In genomic region chr21:41832230-41833137, GRCh38 we compare ENCODE assay signal across 19 cellular contexts. TPM values are rescaled to one million over a fixed set of nuclear protein-coding genes. Genes with fewer than 3 reads are reported as not detected.
DNase-seq lines count a peak whose midpoint lies in the region; ATAC-seq and TF ChIP-seq lines count a peak whose summit lies in the region.
"Had no signal": no experiment of that assay in that cellular context is flagged by ENCODE, and none has a peak within 500 bp of the region (broad histone marks: within the 10 kb centered on the region; RNA-seq: fewer than 3 reads in every experiment).

No MANE protein-coding gene starts in this region.

- no peak for DNase-seq in HCT116 (ENCODE audit: low read depth, low spot score)
- DNase-seq in left lung = peak; percentile 21 to 50
- DNase-seq in stimulated activated CD4-positive, alpha-beta T cell treated with anti-CD3 and anti-CD28 coated beads, Interleukin-4, amount 100 ng/mL, for 24 hours = no peak
- DNase-seq in T-helper 17 cell = no peak
- no peak for DNase-seq in stimulated activated CD4-positive, alpha-beta T cell treated with anti-CD3 and anti-CD28 coated beads, Interleukin-2, amount 100 ng/mL, for 48 hours
- no peak for DNase-seq in cerebellar cortex (ENCODE audit: low spot score)
- DNase-seq: activated CD4-positive, alpha-beta T cell treated with anti-CD3 and anti-CD28 coated beads for 4 hours; activated naive CD4-positive, alpha-beta T cell; anterior cingulate cortex; CD8-positive, alpha-beta T cell; DND-41; HCEC 1CT; NCI-H1048; NCI-H2081 treated with DMSO at 0.1 percent for 48 hours; stimulated activated naive CD8-positive, alpha-beta T cell treated with anti-CD3 and anti-CD28 coated beads, Interleukin-15, amount 100 ng/mL, for 72 hours had no signal

- no peak overlapping the region for H3K4me3 Mint-ChIP-seq in T-helper 17 cell
- H3K4me3 Mint-ChIP-seq: CD8-positive, alpha-beta T cell; stimulated activated naive CD8-positive, alpha-beta T cell treated with anti-CD3 and anti-CD28 coated beads, Interleukin-15, amount 100 ng/mL, for 72 hours had no signal

- POLR2A ChIA-PET in HCT116 (lab: Charles Lee) = no interaction called here

- TF ChIP-seq CTCF in DOHH2 (IDR thresholded peaks at IDR 0.05; ENCODE audit: low read depth, low read length, poor library complexity, severe bottlenecking) = peak; percentile 56
- TF ChIP-seq CTCF in HCT116 (IDR thresholded peaks at IDR 0.05 in 2 of 3, conservative IDR thresholded peaks at IDR 0.05 in 1 of 3; ENCODE audit: borderline replicate concordance in 1 of 3, insufficient read depth in 1 of 3, low read depth in 2 of 3, low read length in 2 of 3) = 0 out of 6 replicates have a peak, but pooled peaks of 1 of the 3 experiments have one; percentile 12
- TF ChIP-seq CTCF in SU-DHL-6 (IDR thresholded peaks at IDR 0.05; ENCODE audit: insufficient read depth, low read length, poor library complexity, severe bottlenecking) = peak; percentile 30
- TF ChIP-seq CTCF in left lung (IDR thresholded peaks at IDR 0.05) = no peak

- ATAC-seq in HCT116 (peak; percentile 54; the same call in 1 of the 2 replicates), left lung (no peak), T-helper 17 cell (no peak)
- ATAC-seq: CD8-positive, alpha-beta T cell had no signal

- H3K9me3 ChIP-seq in DOHH2 (ENCODE audit: control insufficient read depth, insufficient read depth, low read length) (no peaks in the 10 kb centered on the region), HCT116 (ENCODE audit: control insufficient read depth in 1 of 2, insufficient read depth in 1 of 2, low read depth in 1 of 2, low read length in 2 of 2) (no peaks in the 10 kb centered on the region), SU-DHL-6 (ENCODE audit: insufficient read depth, low read length) (no peaks in the 10 kb centered on the region), left lung (no peaks in the 10 kb centered on the region), T-helper 17 cell (ENCODE audit: control insufficient read depth, low read length, poor library complexity, severe bottlenecking) (no peaks in the 10 kb centered on the region)
- H3K9me3 ChIP-seq: neutrophil had no signal

- H3K36me3 ChIP-seq in DOHH2 (ENCODE audit: control insufficient read depth, low read length) (peaks cover 97% of the 10 kb centered on the region), HCT116 (ENCODE audit: control insufficient read depth in 1 of 2, insufficient read depth in 2 of 2, low read length in 2 of 2) (peaks cover 1 to 4% of the 10 kb centered on the region in 2 experiments; a peak in 2 of 4 replicates), SU-DHL-6 (ENCODE audit: low read length) (peaks cover 5% of the 10 kb centered on the region; the same call in 1 of the 2 replicates), left lung (peaks cover 0 to 51% of the 10 kb centered on the region in 2 donors)

- intact Hi-C loops in HCT116 (cut with micrococcal nuclease) = no loop called here
- intact Hi-C loops in left lung (cut with DNase I) = no loop called here

- CTCF ChIA-PET in HCT116 (lab: Charles Lee) = no interaction called here

- H3K4me1 Mint-ChIP-seq in T-helper 17 cell = no peaks in the 10 kb centered on the region
- H3K4me1 Mint-ChIP-seq: stimulated activated naive CD8-positive, alpha-beta T cell treated with anti-CD3 and anti-CD28 coated beads, Interleukin-15, amount 100 ng/mL, for 72 hours had no signal

- peaks cover 3% of the 10 kb centered on the region for H3K36me3 Mint-ChIP-seq in T-helper 17 cell (ENCODE audit: low read depth)

- H3K4me3 ChIP-seq in DOHH2 (ENCODE audit: low read length) (peak overlapping the region; percentile 82), HCT116 (replicated peaks in 1 of 2; ENCODE audit: low read depth in 1 of 2, low read length in 2 of 2) (no peak overlapping the region), SU-DHL-6 (ENCODE audit: insufficient read depth, low read length, poor library complexity, severe bottlenecking) (peak overlapping the region; percentile 59), left lung (no peak overlapping the region)
- H3K4me3 ChIP-seq: SK-N-MC had no signal

- H4K20me1 ChIP-seq in DOHH2 (ENCODE audit: control insufficient read depth, insufficient read depth, low read depth, low read length) (peaks cover 23% of the 10 kb centered on the region; the same call in 1 of the 2 replicates), HCT116 (ENCODE audit: insufficient read depth) (no peaks in the 10 kb centered on the region), SU-DHL-6 (ENCODE audit: low read depth, low read length) (peaks cover 14% of the 10 kb centered on the region; the same call in 1 of the 2 replicates)

- H3K79me2 ChIP-seq in DOHH2 (ENCODE audit: control insufficient read depth, low read length) = peaks cover 95% of the 10 kb centered on the region
- no peaks in the 10 kb centered on the region for H3K79me2 ChIP-seq in HCT116 (ENCODE audit: insufficient read depth, low read length)
- peaks cover 88% of the 10 kb centered on the region for H3K79me2 ChIP-seq in SU-DHL-6 (ENCODE audit: insufficient read depth, low read length)

- BruUV-seq in HCT116 (replicated peaks; lab: Mats Ljungman, UMichigan) = no TSS peak

- RAD21 ChIA-PET in HCT116 (lab: Charles Lee; ENCODE audit: low non-redundant PET in 1 of 2, low total read pairs in 2 of 2, uncharacterized antibody in 2 of 2, unreplicated experiment in 2 of 2) = no interaction called here

- H3K9me2 ChIP-seq in DOHH2 (replicated peaks; ENCODE audit: control insufficient read depth, low read length) (no peaks in the 10 kb centered on the region), HCT116 (ENCODE audit: insufficient read depth) (no peaks in the 10 kb centered on the region), SU-DHL-6 (replicated peaks; ENCODE audit: insufficient read depth, low read length) (no peaks in the 10 kb centered on the region)

- no peak overlapping the region for H2AFZ ChIP-seq in HCT116 (ENCODE audit: low read depth, low read length, poor library complexity, severe bottlenecking)
- no peak overlapping the region for H2AFZ ChIP-seq in SU-DHL-6 (ENCODE audit: low read depth, low read length, severe bottlenecking)

- no peaks in the 10 kb centered on the region for H3K27me3 Mint-ChIP-seq in T-helper 17 cell
- H3K27me3 Mint-ChIP-seq: stimulated activated naive CD8-positive, alpha-beta T cell treated with anti-CD3 and anti-CD28 coated beads, Interleukin-15, amount 100 ng/mL, for 72 hours had no signal

- no peak for TF ChIP-seq RAD21 in HCT116 (IDR thresholded peaks at IDR 0.05; ENCODE audit: low read depth)

- H3K27ac Mint-ChIP-seq in T-helper 17 cell = no peak overlapping the region
- H3K27ac Mint-ChIP-seq: CD8-positive, alpha-beta T cell had no signal

- H3K9ac ChIP-seq in HCT116 (ENCODE audit: low read length) = no peak overlapping the region
- H3K9ac ChIP-seq in SU-DHL-6 (ENCODE audit: low read length) = peak overlapping the region; percentile 68

- peaks cover 28% of the 10 kb centered on the region for H3F3A ChIP-seq in DOHH2 (ENCODE audit: control insufficient read depth, insufficient read depth)
- H3F3A ChIP-seq in SU-DHL-6 (ENCODE audit: insufficient read depth) = peaks cover 47% of the 10 kb centered on the region

- no peak for TF ChIP-seq POLR2A in HCT116 (IDR thresholded peaks at IDR 0.05; ENCODE audit: borderline replicate concordance, extremely low read depth, insufficient read depth, insufficient read length)

- H3K4me2 ChIP-seq in DOHH2 (ENCODE audit: low read length) = peak overlapping the region; percentile 94
- H3K4me2 ChIP-seq in HCT116 (ENCODE audit: low read length) = no peak overlapping the region
- H3K4me2 ChIP-seq in SU-DHL-6 (ENCODE audit: low read depth, low read length, poor library complexity, severe bottlenecking) = peak overlapping the region; percentile 80

- H3K27me3 ChIP-seq in DOHH2 (ENCODE audit: control insufficient read depth, low read length) (no peaks in the 10 kb centered on the region), HCT116 (ENCODE audit: insufficient read depth, low read length) (no peaks in the 10 kb centered on the region), SU-DHL-6 (ENCODE audit: low read length) (no peaks in the 10 kb centered on the region), left lung (no peaks in the 10 kb centered on the region)
- H3K27me3 ChIP-seq: neutrophil had no signal

- H3K4me1 ChIP-seq in DOHH2 (ENCODE audit: control insufficient read depth, low read length) (peaks cover 91% of the 10 kb centered on the region), HCT116 (ENCODE audit: control insufficient read depth in 1 of 2, insufficient read depth in 2 of 2, low read length in 2 of 2) (no peaks in the 10 kb centered on the region), left lung (no peaks in the 10 kb centered on the region)

- H3K27ac ChIP-seq in DOHH2 (ENCODE audit: low read depth, low read length) = peak overlapping the region; percentile 95
- H3K27ac ChIP-seq in HCT116 (ENCODE audit: low read depth, low read length) = no peak overlapping the region
- peak overlapping the region; percentile 94 for H3K27ac ChIP-seq in SU-DHL-6 (ENCODE audit: low read depth, low read length)
- H3K27ac ChIP-seq in left lung = no peak overlapping the region
- H3K27ac ChIP-seq: neutrophil, SK-N-MC had no signal

TF ChIP-seq in HCT116, 20 proteins besides CTCF, POLR2A, EP300 and RAD21:
- no peak for TF ChIP-seq ZBTB33 (IDR thresholded peaks at IDR 0.05; ENCODE audit: extremely low read depth, insufficient replicate concordance, low read length)
- no peak for TF ChIP-seq FOSL1 (IDR thresholded peaks at IDR 0.05; ENCODE audit: low read depth)
- no peak for TF ChIP-seq CBX3 (IDR thresholded peaks at IDR 0.05; ENCODE audit: low read depth)

RNA-seq across cellular contexts. Expression of gene PRDM15, which starts 46.7 kb away (rescaled TPM):
- total RNA-seq in HCT116 (2021; ENCODE audit: unreplicated experiment) = 9.8 TPM
- 5.1 and 7.1 TPM in 2 replicates for polyA plus RNA-seq in HCT116 (2012)
- total RNA-seq in left lung = 1 to 10 TPM; 6.2 to 7.8 TPM
- 10 to 100 TPM; 11.0 to 13.4 TPM for total RNA-seq in T-helper 17 cell

Comparison
In these comparisons a context has a peak if more than half of its experiments do, and no peak if none do; other contexts are left out.
1. H3K27ac ChIP-seq: peak in DOHH2 (single experiment) and SU-DHL-6 (single experiment); none in HCT116 (single experiment) and left lung (0 of 2).
2. H3K4me3 ChIP-seq: peak in DOHH2 (single experiment) and SU-DHL-6 (single experiment); none in HCT116 (0 of 2) and left lung (0 of 2).
3. CTCF ChIP-seq: peak in DOHH2 (single experiment) and SU-DHL-6 (single experiment); none in left lung (0 of 2).
4. DNase-seq: peak in left lung (2 of 2); none in HCT116 (single experiment), stimulated activated CD4-positive, alpha-beta T cell treated with anti-CD3 and anti-CD28 coated beads, Interleukin-4, amount 100 ng/mL, for 24 hours (single experiment), T-helper 17 cell (0 of 3), stimulated activated CD4-positive, alpha-beta T cell treated with anti-CD3 and anti-CD28 coated beads, Interleukin-2, amount 100 ng/mL, for 48 hours (0 of 2) and cerebellar cortex (single experiment).